8 cellular contexts compared by ENCODE assay signal in the genomic region with DNA sequence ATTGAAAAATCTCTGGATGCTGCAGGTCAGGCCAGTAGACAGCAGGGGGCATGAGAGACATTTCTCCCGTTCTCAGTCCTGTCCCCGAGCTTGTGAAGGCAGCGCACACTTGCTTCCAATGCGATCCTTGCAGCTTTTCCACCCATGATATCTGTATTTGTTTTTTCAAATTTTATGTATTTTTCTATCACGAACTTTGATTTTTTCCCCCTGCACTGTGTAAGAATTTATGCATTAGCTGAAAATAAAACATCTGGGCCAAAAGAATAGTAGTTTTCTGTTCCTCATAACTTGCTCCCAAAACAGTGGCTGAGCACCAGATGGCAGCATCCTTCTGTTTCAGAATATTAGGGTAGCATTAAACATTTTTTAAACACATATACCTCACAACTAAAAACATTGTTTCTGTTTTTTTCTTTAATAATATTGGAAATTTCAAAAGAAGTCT.
DNase-seq lines count a peak whose midpoint lies in the region; ATAC-seq and TF ChIP-seq lines count a peak whose summit lies in the region.
"Not testable (repeated sequence)": the region's sequence is repeated elsewhere in the genome, so short reads cannot be mapped to it uniquely, and the experiment has no call there.

No MANE protein-coding gene starts in this region.

- H3K36me3 Mint-ChIP-seq in GM23338 (ENCODE audit: low read depth) = not testable (repeated sequence)

- H3K36me3 ChIP-seq in GM23338 (ENCODE audit: insufficient read depth); Loucy (ENCODE audit: insufficient read depth, low read length); PC-9 (ENCODE audit: low read depth); adipocyte (ENCODE audit: control insufficient read depth, insufficient read depth, low read length, severe bottlenecking): not testable (repeated sequence)

- peak; percentile 90 for ATAC-seq in GM23338

- H3K4me2 ChIP-seq in GM23338 = peak overlapping the region; percentile 25; the same call in 1 of the 2 replicates
- H3K4me2 ChIP-seq in Loucy (ENCODE audit: low read depth, low read length, poor library complexity, severe bottlenecking) = peak overlapping the region; percentile 56
- peak overlapping the region; percentile 39 for H3K4me2 ChIP-seq in PC-9

- intact Hi-C loops in PC-9 (cut with micrococcal nuclease; ENCODE audit: unreplicated experiment) = loop anchor here (1.0 to 10.0 kb wide), 3 partner anchors 32 to 370 kb away; partner anchors contain the start of gene ATP8A2

- H3K4me3 Mint-ChIP-seq in GM23338 = peak overlapping the region; percentile 48; the same call in 2 of the 3 replicates

- H3K27me3 Mint-ChIP-seq in GM23338 (ENCODE audit: insufficient read depth, low read depth, poor library complexity) = not testable (repeated sequence)

- H3K27me3 ChIP-seq in GM23338 (ENCODE audit: insufficient read depth); Loucy (ENCODE audit: insufficient read depth, low read length, poor library complexity, severe bottlenecking); PC-9 (ENCODE audit: insufficient read depth, low read depth); adipocyte (replicated peaks; ENCODE audit: control insufficient read depth, insufficient read depth, low read length): not testable (repeated sequence)

- H2AFZ ChIP-seq in GM23338, PC-9: not testable (repeated sequence)
- 0 out of 2 replicates have a peak overlapping the region, but pooled peaks have one; percentile 36 for H2AFZ ChIP-seq in Loucy (ENCODE audit: low read length)

- peak; percentile 68 for DNase-seq in Caki2 (ENCODE audit: low read depth)
- peak; percentile 43 for DNase-seq in GM23338 (ENCODE audit: low spot score)
- DNase-seq in PC-9 = not testable (repeated sequence)
- peak; percentile 68 for DNase-seq in adipocyte (ENCODE audit: low read depth)
- peak; percentile 56 for DNase-seq in fibroblast of the aortic adventitia (ENCODE audit: low read depth)
- peak; percentile 76 for DNase-seq in medulla oblongata (ENCODE audit: extremely low spot score)
- DNase-seq in stromal cell of bone marrow (ENCODE audit: low read depth) = peak; percentile 25

- not testable (repeated sequence) for H3K9ac ChIP-seq in Loucy (ENCODE audit: low read depth, low read length, poor library complexity, severe bottlenecking); adipocyte (ENCODE audit: low read length)

- H3K9me3 ChIP-seq in Loucy (ENCODE audit: insufficient read depth, low read depth, low read length); PC-9 (ENCODE audit: insufficient read depth, low read depth); adipocyte (ENCODE audit: control insufficient read depth, low read length): not testable (repeated sequence)

- peak overlapping the region; percentile 26; the same call in 1 of the 2 replicates for H3K4me3 ChIP-seq in GM23338
- H3K4me3 ChIP-seq in Loucy (ENCODE audit: low read length, poor library complexity, severe bottlenecking) = peak overlapping the region; percentile 47
- H3K4me3 ChIP-seq in PC-9; adipocyte (ENCODE audit: low read length); fibroblast of the aortic adventitia (ENCODE audit: low read depth, low read length): not testable (repeated sequence)

- not testable (repeated sequence) for H3K4me1 ChIP-seq in GM23338 (ENCODE audit: insufficient read depth); Loucy (ENCODE audit: insufficient read depth, low read length, poor library complexity, severe bottlenecking); adipocyte (ENCODE audit: control insufficient read depth, insufficient read depth, low read length)
- peaks cover 13% of the 10 kb centered on the region for H3K4me1 ChIP-seq in PC-9 (replicated peaks; ENCODE audit: insufficient read depth)

- not testable (repeated sequence) for H3K27ac Mint-ChIP-seq in GM23338

- not testable (repeated sequence) for H4K20me1 ChIP-seq in GM23338 (replicated peaks; ENCODE audit: insufficient read depth); Loucy (ENCODE audit: insufficient read depth, low read length, poor library complexity, severe bottlenecking); PC-9 (ENCODE audit: insufficient read depth)

- H3F3A ChIP-seq in GM23338 (replicated peaks; ENCODE audit: low read depth); Loucy (ENCODE audit: low read depth); PC-9 (ENCODE audit: insufficient read depth, low read depth): not testable (repeated sequence)

- CTCF ChIA-PET in PC-9 (lab: Charles Lee) = interaction anchor here (0.6 to 1.3 kb wide), 3 partner anchors 25 to 108 kb away, joined by 3 to 5 read pairs (median 3); no protein-coding TSS in a partner anchor

- not testable (repeated sequence) for H3K9me3 Mint-ChIP-seq in GM23338

- peak; percentile 67 to 97 for TF ChIP-seq CTCF in GM23338 (conservative IDR thresholded peaks at IDR 0.05; ENCODE audit: low read depth in 2 of 2)
- TF ChIP-seq CTCF in Loucy (conservative IDR thresholded peaks at IDR 0.05; ENCODE audit: low read length) = peak; percentile 65
- peak; percentile 63 for TF ChIP-seq CTCF in PC-9 (conservative IDR thresholded peaks at IDR 0.05)
- TF ChIP-seq CTCF in fibroblast of the aortic adventitia (IDR thresholded peaks at IDR 0.05; ENCODE audit: insufficient read depth, low read length) = peak; percentile 51

- not testable (repeated sequence) for H3K27ac ChIP-seq in GM23338 (ENCODE audit: low read depth); PC-9

- H3K4me1 Mint-ChIP-seq in GM23338 = not testable (repeated sequence)

- in situ Hi-C loops in Caki2 (cut with HindIII; ENCODE audit: low pct_unique_long_range_greater_than_20kb, low sequenced_read_pairs) = not testable (repeated sequence)

- not testable (repeated sequence) for BruUV-seq in PC-9 (replicated peaks; lab: Mats Ljungman, UMichigan)

- H3K79me2 ChIP-seq in GM23338 (replicated peaks; ENCODE audit: insufficient read depth); Loucy (ENCODE audit: insufficient read depth, low read length); PC-9 (ENCODE audit: low read depth): not testable (repeated sequence)

- POLR2A ChIA-PET in PC-9 (lab: Charles Lee; ENCODE audit: unreplicated experiment) = not testable (repeated sequence)

- not testable (repeated sequence) for H3K9me2 ChIP-seq in GM23338 (ENCODE audit: insufficient read depth); Loucy (replicated peaks; ENCODE audit: low read depth, low read length); PC-9 (ENCODE audit: insufficient read depth)
